In genomic region chr17:64261422-64262124, GRCh38 we compare ENCODE assay signal across 8 cellular contexts. TPM values are rescaled to one million over a fixed set of nuclear protein-coding genes. Genes with fewer than 3 reads are reported as not detected.
DNase-seq lines count a peak whose midpoint lies in the region; ATAC-seq and TF ChIP-seq lines count a peak whose summit lies in the region.

No MANE protein-coding gene starts in this region.

- peaks cover 7% of the 10 kb centered on the region for H3K4me1 Mint-ChIP-seq in glutamatergic neuron (ENCODE audit: low read depth, unreplicated experiment)

- no peaks in the 10 kb centered on the region for H3K9me3 ChIP-seq in smooth muscle cell (replicated peaks; ENCODE audit: low read depth)

- H3K27ac ChIP-seq in HL-60 (replicated peaks) (peak overlapping the region; percentile 80), smooth muscle cell (ENCODE audit: low read depth) (peak overlapping the region; percentile 60)

- peaks cover 15% of the 10 kb centered on the region for H3K4me1 ChIP-seq in smooth muscle cell (ENCODE audit: low read depth)

- no peaks in the 10 kb centered on the region for H3K27me3 ChIP-seq in HL-60 (ENCODE audit: insufficient read depth, poor library complexity, severe bottlenecking)
- H3K27me3 ChIP-seq in smooth muscle cell (ENCODE audit: low read depth) = no peaks in the 10 kb centered on the region

- H3K4me2 ChIP-seq in smooth muscle cell = peak overlapping the region; percentile 94

- DNase-seq in HL-60 (ENCODE audit: low read depth in 1 of 2, low spot score in 1 of 2) (no peak), glutamatergic neuron (no peak), smooth muscle cell (lab: John Stamatoyannopoulos, UW; ENCODE audit: unreplicated experiment) (no peak), SIG-M5 (lab: John Stamatoyannopoulos, UW) (no peak)

- H3K4me3 ChIP-seq in HL-60 (replicated peaks; ENCODE audit: insufficient read depth, low read length) (peak overlapping the region; percentile 88), WI38 (ENCODE audit: low read depth, low read length) (peak overlapping the region; percentile 84), smooth muscle cell (peak overlapping the region; percentile 80)

- H4K20me1 ChIP-seq in smooth muscle cell (ENCODE audit: low read depth) = peaks cover 34% of the 10 kb centered on the region

- peak overlapping the region; percentile 94 for H3K4me3 Mint-ChIP-seq in glutamatergic neuron (ENCODE audit: unreplicated experiment)

- no peaks in the 10 kb centered on the region for H3K36me3 Mint-ChIP-seq in glutamatergic neuron (ENCODE audit: unreplicated experiment)

- peak overlapping the region; percentile 3 for H3K9ac ChIP-seq in smooth muscle cell (ENCODE audit: low read depth)

- H3F3A ChIP-seq in smooth muscle cell (ENCODE audit: low read depth) = peaks cover 13% of the 10 kb centered on the region

- TF ChIP-seq CTCF in HL-60 (IDR thresholded peaks at IDR 0.05; ENCODE audit: insufficient read depth, low read length) (no peak), WI38 (IDR thresholded peaks at IDR 0.05; ENCODE audit: low read depth, low read length) (no peak), glutamatergic neuron (IDR thresholded peaks at IDR 0.05; ENCODE audit: partially characterized antibody, unreplicated experiment) (no peak), smooth muscle cell (IDR thresholded peaks at IDR 0.05; ENCODE audit: borderline replicate concordance, insufficient read depth, poor library complexity, severe bottlenecking) (no peak)

- peaks cover 52% of the 10 kb centered on the region for H3K79me2 ChIP-seq in smooth muscle cell (ENCODE audit: low read depth)

- 50% methylated on average over 5 of the region's 5 CpGs for WGBS in smooth muscle cell (ENCODE audit: low lambda C conversion rate)

- no peak for ATAC-seq in HG03442 (IDR thresholded peaks at IDR 0.05; ENCODE audit: unreplicated experiment)
- no peak for ATAC-seq in HG03342 (IDR thresholded peaks at IDR 0.05; ENCODE audit: unreplicated experiment)
- ATAC-seq in HG03354 (IDR thresholded peaks at IDR 0.05; ENCODE audit: poor library complexity, severe bottlenecking, unreplicated experiment) = no peak

- H3K27me3 Mint-ChIP-seq in glutamatergic neuron (ENCODE audit: unreplicated experiment) = peaks cover 6% of the 10 kb centered on the region

- H2AFZ ChIP-seq in smooth muscle cell (ENCODE audit: low read depth) = peak overlapping the region; percentile 96

- H3K9me3 Mint-ChIP-seq in glutamatergic neuron (ENCODE audit: unreplicated experiment) = peaks cover 8% of the 10 kb centered on the region

- H3K27ac Mint-ChIP-seq in glutamatergic neuron (ENCODE audit: unreplicated experiment) = no peak overlapping the region

- no peaks in the 10 kb centered on the region for H3K36me3 ChIP-seq in smooth muscle cell (ENCODE audit: low read depth)

RNA-seq across cellular contexts. Expression of gene TEX2, which starts 1.5 kb away (rescaled TPM):
- total RNA-seq in glutamatergic neuron (ENCODE audit: unreplicated experiment) (11.7 TPM), smooth muscle cell (25.6 and 26.2 TPM in 2 replicates)
- polyA plus RNA-seq in smooth muscle cell = 8.6 and 16.0 TPM in 2 replicates
